28 cellular contexts compared by ENCODE assay signal in the genomic region with DNA sequence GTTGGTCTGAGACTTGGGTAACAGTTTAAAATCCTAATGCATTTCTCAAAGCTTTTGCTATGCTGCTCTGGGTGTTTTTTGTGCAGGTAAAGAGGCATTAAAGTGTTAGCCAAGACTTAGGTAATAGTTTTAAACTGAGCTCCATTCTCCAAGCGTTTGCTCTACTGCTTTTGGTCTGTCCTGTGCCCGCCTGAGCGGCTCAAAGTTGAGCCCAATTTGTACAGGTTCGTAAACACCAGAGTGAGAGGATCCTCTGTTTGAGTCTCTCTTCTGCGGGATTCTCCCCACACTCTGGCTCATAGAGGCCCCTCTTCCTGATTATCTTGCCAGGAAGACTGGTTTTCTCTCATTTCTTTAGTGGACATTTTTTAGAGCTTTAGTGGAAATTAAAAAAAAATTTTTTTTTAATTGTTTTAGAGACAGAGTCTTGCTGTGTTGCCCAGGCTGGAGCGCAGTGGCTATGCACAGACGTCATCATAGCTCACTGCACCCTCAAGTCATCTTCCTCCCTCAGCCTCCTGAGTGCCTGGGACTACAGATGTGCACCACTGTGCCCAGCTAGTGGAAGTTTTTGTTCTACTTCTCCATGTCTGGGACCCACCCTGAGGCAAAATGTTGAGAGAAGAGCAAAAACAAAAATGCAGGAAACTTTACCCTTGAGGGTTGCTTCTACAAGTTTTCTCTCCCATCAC.
"Had no signal": no experiment of that assay in that cellular context is flagged by ENCODE, and none has a peak within 500 bp of the region (broad histone marks: within the 10 kb centered on the region; RNA-seq: fewer than 3 reads in every experiment).

No MANE protein-coding gene starts in this region.

- H3K9me3 ChIP-seq: left ventricle myocardium inferior, pancreas, prostate gland, sigmoid colon, spleen, stomach, testis, thyroid gland, transverse colon, upper lobe of left lung, vagina had no signal

- H3K4me3 ChIP-seq: left ventricle myocardium inferior, lung, pancreas, prostate gland, sigmoid colon, spleen, stomach, testis, thyroid gland, transverse colon, upper lobe of left lung, vagina had no signal

- H3K4me1 Mint-ChIP-seq: naive B cell; nephron progenitor cell; stimulated activated memory B cell treated with anti-CD40 and anti-IgM and Interleukin-4, amounts not matched to agents 10 μg/mL and 1 μg/mL and 100 μg/mL, for 72 hours had no signal

- H3K27ac ChIP-seq: left ventricle myocardium inferior, pancreas, prostate gland, sigmoid colon, spleen, stomach, testis, thyroid gland, transverse colon, upper lobe of left lung, vagina had no signal

- H3K27ac Mint-ChIP-seq: naive B cell; natural killer cell; nephron progenitor cell; stimulated activated memory B cell treated with anti-CD40 and anti-IgM and Interleukin-4, amounts not matched to agents 10 μg/mL and 1 μg/mL and 100 μg/mL, for 72 hours had no signal

- H3K4me3 Mint-ChIP-seq: mesothelial cell of epicardium; naive B cell; natural killer cell; nephron progenitor cell; stimulated activated memory B cell treated with anti-CD40 and anti-IgM and Interleukin-4, amounts not matched to agents 10 μg/mL and 1 μg/mL and 100 μg/mL, for 72 hours had no signal

- H3K27me3 Mint-ChIP-seq: naive B cell; stimulated activated memory B cell treated with anti-CD40 and anti-IgM and Interleukin-4, amounts not matched to agents 10 μg/mL and 1 μg/mL and 100 μg/mL, for 72 hours had no signal

- DNase-seq: hippocampal formation; kidney; left colon; left ventricle myocardium inferior; mesendoderm; naive B cell; natural killer cell; nephron progenitor cell; pancreas; posterior cingulate gyrus; retina; right cardiac atrium; sigmoid colon; small intestine; spleen; stimulated activated CD4-positive, alpha-beta T cell treated with anti-CD3 and anti-CD28 coated beads, Interleukin-4, amount 100 ng/mL, for 4 hours; stimulated activated CD8-positive, alpha-beta memory T cell treated with anti-CD3 and anti-CD28 coated beads, Interleukin-4, amount 100 ng/mL, for 48 hours; stimulated activated naive CD8-positive, alpha-beta T cell treated with anti-CD3 and anti-CD28 coated beads, Interleukin-15, Interleukin-2, amounts not matched to agents 100 U/mL and 50 U/mL, for 24 hours; stomach; testis; thyroid gland; transverse colon; upper lobe of left lung had no signal

- H3K4me1 ChIP-seq: left ventricle myocardium inferior, pancreas, prostate gland, sigmoid colon, spleen, stomach, testis, thyroid gland, transverse colon, upper lobe of left lung, vagina had no signal

- ATAC-seq: left colon; natural killer cell; pancreas; right cardiac atrium; stimulated activated memory B cell treated with anti-CD40 and anti-IgM and Interleukin-4, amounts not matched to agents 10 μg/mL and 1 μg/mL and 100 μg/mL, for 72 hours; stimulated activated naive CD8-positive, alpha-beta T cell treated with anti-CD3 and anti-CD28 coated beads, Interleukin-15, Interleukin-2, amounts not matched to agents 100 U/mL and 50 U/mL, for 24 hours had no signal

- H3K36me3 ChIP-seq: pancreas, prostate gland, thyroid gland, transverse colon had no signal

- H3K36me3 Mint-ChIP-seq: natural killer cell had no signal

- FAIRE-seq: kidney, pancreas had no signal

- H3K27me3 ChIP-seq: pancreas, sigmoid colon, spleen, stomach, testis, thyroid gland, transverse colon, upper lobe of left lung, vagina had no signal

- H3K9me3 Mint-ChIP-seq: naive B cell; natural killer cell; stimulated activated memory B cell treated with anti-CD40 and anti-IgM and Interleukin-4, amounts not matched to agents 10 μg/mL and 1 μg/mL and 100 μg/mL, for 72 hours had no signal
